Comparison of ENCODE assay signal across 8 cellular contexts in genomic region chr21:6437834-6438187, GRCh38.
DNase-seq lines count a peak whose midpoint lies in the region; ATAC-seq, FAIRE-seq and TF ChIP-seq lines count a peak whose summit lies in the region.
"Not testable (repeated sequence)": the region's sequence is repeated elsewhere in the genome, so short reads cannot be mapped to it uniquely, and the experiment has no call there.

No MANE protein-coding gene starts in this region.

- CTCF ChIA-PET in Panc1 (lab: Charles Lee); activated CD8-positive, alpha-beta T cell treated with anti-CD3 and anti-CD28 coated beads, Interleukin-2, amount 10 ng/mL, durations not matched to agents 7 days and 5 days (lab: Charles Lee); GM12878 (lab: Yijun Ruan, JAX): not testable (repeated sequence)

- H2AFZ ChIP-seq in GM12878 (ENCODE audit: control insufficient read depth, low read depth, low read length), result not testable (repeated sequence)

- not testable (repeated sequence) for H3K27ac Mint-ChIP-seq in activated CD8-positive, alpha-beta T cell treated with anti-CD3 and anti-CD28 coated beads, Interleukin-2, amount 10 ng/mL, durations not matched to agents 7 days and 5 days; stimulated activated naive CD8-positive, alpha-beta T cell treated with anti-CD3 and anti-CD28 coated beads, Interleukin-15, amount 100 ng/mL, for 72 hours

- not testable (repeated sequence) for TF ChIP-seq EP300 in GM12878 (IDR thresholded peaks at IDR 0.05; ENCODE audit: borderline replicate concordance in 1 of 2, control insufficient read depth in 1 of 2, low read depth in 2 of 2, low read length in 2 of 2)

- not testable (repeated sequence) for DNase-seq in Panc1 (ENCODE audit: low read depth, low spot score); activated CD8-positive, alpha-beta T cell treated with anti-CD3 and anti-CD28 coated beads, Interleukin-2, amount 10 ng/mL, durations not matched to agents 7 days and 5 days; GM12878 (ENCODE audit: low read depth, low spot score); lower lobe of right lung; stimulated activated naive CD8-positive, alpha-beta T cell treated with anti-CD3 and anti-CD28 coated beads, Interleukin-15, amount 100 ng/mL, for 72 hours
- peak; percentile 5 for DNase-seq in left ventricle myocardium superior
- DNase-seq in psoas muscle, result peak in 1 of 2 donors; percentile 2

- not testable (repeated sequence) for H3K4me2 ChIP-seq in GM12878 (ENCODE audit: control insufficient read depth, insufficient read depth)

- not testable (repeated sequence) for TF ChIP-seq CTCF in Panc1 (IDR thresholded peaks at IDR 0.05); GM12878 (IDR thresholded peaks at IDR 0.05 in 2 of 3, conservative IDR thresholded peaks at IDR 0.05 in 1 of 3; ENCODE audit: control insufficient read depth in 2 of 3, extremely low read depth in 1 of 3, insufficient read depth in 1 of 3, low read depth in 3 of 3, low read length in 3 of 3); lower lobe of right lung (IDR thresholded peaks at IDR 0.05); psoas muscle (IDR thresholded peaks at IDR 0.05)

- intact Hi-C loops in Panc1 (cut with micrococcal nuclease; ENCODE audit: unreplicated experiment); GM12878 (cut with micrococcal nuclease; ENCODE audit: unreplicated experiment); left ventricle myocardium superior (cut with micrococcal nuclease); lower lobe of right lung (cut with DNase I); psoas muscle (cut with DNase I): not testable (repeated sequence)

- H3K36me3 Mint-ChIP-seq in activated CD8-positive, alpha-beta T cell treated with anti-CD3 and anti-CD28 coated beads, Interleukin-2, amount 10 ng/mL, durations not matched to agents 7 days and 5 days (ENCODE audit: low read depth), result not testable (repeated sequence)

- H3K36me3 ChIP-seq in KOPT-K1 (ENCODE audit: insufficient read depth, low read length); Panc1 (ENCODE audit: control insufficient read depth, insufficient read depth, low read length); GM12878 (ENCODE audit: control insufficient read depth in 2 of 2, insufficient read depth in 2 of 2, low read length in 1 of 2); lower lobe of right lung; psoas muscle (ENCODE audit: insufficient read depth in 1 of 2, low read depth in 1 of 2): not testable (repeated sequence)

- POLR2A ChIA-PET in Panc1 (lab: Charles Lee); activated CD8-positive, alpha-beta T cell treated with anti-CD3 and anti-CD28 coated beads, Interleukin-2, amount 10 ng/mL, durations not matched to agents 7 days and 5 days (lab: Charles Lee); GM12878 (lab: Charles Lee): not testable (repeated sequence)

- H3K4me1 ChIP-seq in Panc1 (ENCODE audit: control insufficient read depth, insufficient read depth, low read length); GM12878 (ENCODE audit: control insufficient read depth, insufficient read depth, low read length); lower lobe of right lung; psoas muscle: not testable (repeated sequence)

- H3K79me2 ChIP-seq in GM12878 (ENCODE audit: control insufficient read depth, insufficient read depth, low read length), result not testable (repeated sequence)

- RAD21 ChIA-PET in GM12878 (lab: Charles Lee; ENCODE audit: unreplicated experiment), result not testable (repeated sequence)

- not testable (repeated sequence) for FAIRE-seq in GM12878 (lab: Jason Lieb, UNC)

- peak; percentile 51; the same call in 1 of the 2 replicates for ATAC-seq in Panc1
- peak; percentile 45 for ATAC-seq in activated CD8-positive, alpha-beta T cell treated with anti-CD3 and anti-CD28 coated beads, Interleukin-2, amount 10 ng/mL, durations not matched to agents 7 days and 5 days
- ATAC-seq in GM12878, result peak; percentile 49
- peak; percentile 48 for ATAC-seq in left ventricle myocardium superior
- ATAC-seq in lower lobe of right lung, result peak; percentile 12 to 56
- ATAC-seq in psoas muscle, result peak; percentile 74 to 95 (median 88)
- peak; percentile 65 for ATAC-seq in stimulated activated naive CD8-positive, alpha-beta T cell treated with anti-CD3 and anti-CD28 coated beads, Interleukin-15, amount 100 ng/mL, for 72 hours

- not testable (repeated sequence) for TF ChIP-seq POLR2A in GM12878 (IDR thresholded peaks at IDR 0.05; ENCODE audit: low read depth, low read length)

- not testable (repeated sequence) for H3K9me3 ChIP-seq in KOPT-K1 (ENCODE audit: insufficient read depth, low read length, poor library complexity, severe bottlenecking); Panc1 (ENCODE audit: control insufficient read depth, insufficient read depth, low read depth, low read length); GM12878 (replicated peaks; ENCODE audit: control insufficient read depth, insufficient read depth, low read length); lower lobe of right lung; psoas muscle

- H3K27ac ChIP-seq in KOPT-K1 (ENCODE audit: low read depth, low read length, poor library complexity, severe bottlenecking), result peak overlapping the region; percentile 48
- H3K27ac ChIP-seq in Panc1 (ENCODE audit: low read length); GM12878 (ENCODE audit: control insufficient read depth, insufficient read depth); lower lobe of right lung; psoas muscle: not testable (repeated sequence)

- H4K20me1 ChIP-seq in GM12878 (ENCODE audit: control insufficient read depth, insufficient read depth), result not testable (repeated sequence)

- not testable (repeated sequence) for H3K4me1 Mint-ChIP-seq in activated CD8-positive, alpha-beta T cell treated with anti-CD3 and anti-CD28 coated beads, Interleukin-2, amount 10 ng/mL, durations not matched to agents 7 days and 5 days (ENCODE audit: low read depth)
- H3K4me1 Mint-ChIP-seq in stimulated activated naive CD8-positive, alpha-beta T cell treated with anti-CD3 and anti-CD28 coated beads, Interleukin-15, amount 100 ng/mL, for 72 hours, result peaks cover 14% of the 10 kb centered on the region

- WGBS in GM12878 (ENCODE audit: insufficient coverage, insufficient replicate concordance, low lambda C conversion rate, missing lambda C conversion rate), result 1% methylated on average over 6 of the region's 7 CpGs
- WGBS in psoas muscle, 3 donors, result 20 to 25% (median 20%) methylated on average over 1 to 6 of the region's 7 CpGs

- SMC1A ChIA-PET in GM12878 (lab: Charles Lee; ENCODE audit: uncharacterized antibody, unreplicated experiment), result not testable (repeated sequence)

- not testable (repeated sequence) for H3K27me3 ChIP-seq in Panc1 (ENCODE audit: control insufficient read depth, insufficient read depth, low read length); GM12878 (replicated peaks in 1 of 2; ENCODE audit: control insufficient read depth in 2 of 2, insufficient read depth in 2 of 2, low read length in 1 of 2); lower lobe of right lung (ENCODE audit: low read depth); psoas muscle (ENCODE audit: insufficient read depth in 3 of 3, low read length in 2 of 3)

- not testable (repeated sequence) for H3K4me3 ChIP-seq in Panc1 (ENCODE audit: low read depth in 2 of 2, low read length in 2 of 2); GM12878; lower lobe of right lung; psoas muscle

- H3K4me3 Mint-ChIP-seq in activated CD8-positive, alpha-beta T cell treated with anti-CD3 and anti-CD28 coated beads, Interleukin-2, amount 10 ng/mL, durations not matched to agents 7 days and 5 days, result not testable (repeated sequence)
- H3K4me3 Mint-ChIP-seq in stimulated activated naive CD8-positive, alpha-beta T cell treated with anti-CD3 and anti-CD28 coated beads, Interleukin-15, amount 100 ng/mL, for 72 hours, result peak overlapping the region in 1 of 2 donors; percentile 41

- H3K27me3 Mint-ChIP-seq in activated CD8-positive, alpha-beta T cell treated with anti-CD3 and anti-CD28 coated beads, Interleukin-2, amount 10 ng/mL, durations not matched to agents 7 days and 5 days (ENCODE audit: low read depth); stimulated activated naive CD8-positive, alpha-beta T cell treated with anti-CD3 and anti-CD28 coated beads, Interleukin-15, amount 100 ng/mL, for 72 hours: not testable (repeated sequence)

- not testable (repeated sequence) for TF ChIP-seq RAD21 in GM12878 (IDR thresholded peaks at IDR 0.05; ENCODE audit: insufficient read depth, low read depth, low read length)

- H3K9me3 Mint-ChIP-seq in activated CD8-positive, alpha-beta T cell treated with anti-CD3 and anti-CD28 coated beads, Interleukin-2, amount 10 ng/mL, durations not matched to agents 7 days and 5 days (ENCODE audit: insufficient read depth); stimulated activated naive CD8-positive, alpha-beta T cell treated with anti-CD3 and anti-CD28 coated beads, Interleukin-15, amount 100 ng/mL, for 72 hours: not testable (repeated sequence)

- BruUV-seq in Panc1 (replicated peaks; lab: Mats Ljungman, UMichigan); GM12878 (replicated peaks; lab: Mats Ljungman, UMichigan): not testable (repeated sequence)

- H3K9ac ChIP-seq in GM12878 (ENCODE audit: control insufficient read depth, insufficient read depth, low read length), result not testable (repeated sequence)

- in situ Hi-C loops in Panc1 (cut with HindIII; ENCODE audit: low pct_unique_long_range_greater_than_20kb, low sequenced_read_pairs); GM12878 (cut with MboI): not testable (repeated sequence)

Comparison
In these comparisons a context has a peak if more than half of its experiments do, and no peak if none do; other contexts are left out.
1. ATAC-seq: peak in every context shown above with its lines; median percentile 88 in psoas muscle; 65 in stimulated activated naive CD8-positive, alpha-beta T cell treated with anti-CD3 and anti-CD28 coated beads, Interleukin-15, amount 100 ng/mL, for 72 hours; 51 in Panc1; 49 in GM12878; 48 in left ventricle myocardium superior; 45 in activated CD8-positive, alpha-beta T cell treated with anti-CD3 and anti-CD28 coated beads, Interleukin-2, amount 10 ng/mL, durations not matched to agents 7 days and 5 days; 34 in lower lobe of right lung.